In the genomic region with DNA sequence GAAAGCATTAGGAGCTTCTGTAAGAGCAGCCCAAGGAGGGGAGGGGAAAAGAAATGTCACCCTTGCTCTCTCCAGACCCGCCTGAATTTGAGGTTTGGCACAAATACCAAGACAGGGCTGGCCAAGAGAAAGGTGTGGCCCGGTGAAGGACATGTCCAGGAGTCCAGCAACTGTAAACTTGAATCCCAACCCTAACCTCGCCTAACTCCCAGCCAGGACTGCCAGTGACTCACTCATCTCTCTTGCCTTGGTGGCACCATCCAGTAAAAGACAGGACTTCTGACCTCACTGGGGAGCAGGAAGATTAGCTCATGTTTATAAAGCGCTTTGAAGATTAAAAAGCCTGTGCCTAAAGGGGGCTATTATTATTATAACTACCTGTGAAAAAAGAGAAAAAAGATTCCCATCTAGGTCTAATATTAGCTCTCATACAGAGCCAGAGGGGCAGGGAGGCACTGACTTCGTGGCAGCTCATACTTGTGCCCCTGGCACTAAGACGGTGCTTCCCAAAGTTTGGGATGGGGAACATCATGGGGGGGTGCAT, we compare ENCODE assay signal across 12 cellular contexts.
DNase-seq lines count a peak whose midpoint lies in the region; ATAC-seq and TF ChIP-seq lines count a peak whose summit lies in the region.
"Had no signal": no experiment of that assay in that cellular context is flagged by ENCODE, and none has a peak within 500 bp of the region (broad histone marks: within the 10 kb centered on the region; RNA-seq: fewer than 3 reads in every experiment).

No MANE protein-coding gene starts in this region.

- no peaks in the 10 kb centered on the region for H3K27me3 Mint-ChIP-seq in activated CD4-positive, alpha-beta T cell treated with anti-CD3 and anti-CD28 coated beads, Interleukin-2, amount 10 ng/mL, durations not matched to agents 24 days and 14 days

- no peaks in the 10 kb centered on the region for H3K4me1 Mint-ChIP-seq in activated CD4-positive, alpha-beta T cell treated with anti-CD3 and anti-CD28 coated beads, Interleukin-2, amount 10 ng/mL, durations not matched to agents 24 days and 14 days

- no peak for ATAC-seq in HG03342 (IDR thresholded peaks at IDR 0.05; ENCODE audit: unreplicated experiment)
- ATAC-seq: heart right ventricle had no signal

- no peaks in the 10 kb centered on the region for H3K9me3 Mint-ChIP-seq in activated CD4-positive, alpha-beta T cell treated with anti-CD3 and anti-CD28 coated beads, Interleukin-2, amount 10 ng/mL, durations not matched to agents 24 days and 14 days

- H3K36me3 ChIP-seq in brain microvascular endothelial cell (replicated peaks), result no peaks in the 10 kb centered on the region
- H3K36me3 ChIP-seq: heart right ventricle had no signal

- no peak for TF ChIP-seq CTCF in brain microvascular endothelial cell (IDR thresholded peaks at IDR 0.05; ENCODE audit: low read depth, low read length, missing control alignments)

- H3K4me3 ChIP-seq in brain microvascular endothelial cell (ENCODE audit: low read depth, low read length), result no peak overlapping the region
- H3K4me3 ChIP-seq: heart right ventricle had no signal

- H3K27ac Mint-ChIP-seq in activated CD4-positive, alpha-beta T cell treated with anti-CD3 and anti-CD28 coated beads, Interleukin-2, amount 10 ng/mL, durations not matched to agents 24 days and 14 days, result no peak overlapping the region

- no peaks in the 10 kb centered on the region for H3K27me3 ChIP-seq in brain microvascular endothelial cell (replicated peaks)

- no peaks in the 10 kb centered on the region for H3K36me3 Mint-ChIP-seq in activated CD4-positive, alpha-beta T cell treated with anti-CD3 and anti-CD28 coated beads, Interleukin-2, amount 10 ng/mL, durations not matched to agents 24 days and 14 days (ENCODE audit: low read depth)

- no peak overlapping the region for H3K4me3 Mint-ChIP-seq in activated CD4-positive, alpha-beta T cell treated with anti-CD3 and anti-CD28 coated beads, Interleukin-2, amount 10 ng/mL, durations not matched to agents 24 days and 14 days

- intact Hi-C loops in activated CD4-positive, alpha-beta T cell treated with anti-CD3 and anti-CD28 coated beads, Interleukin-2, amount 10 ng/mL, durations not matched to agents 24 days and 14 days (cut with micrococcal nuclease), result no loop called here

- in situ Hi-C loops in brain microvascular endothelial cell (cut with HindIII; ENCODE audit: low pct_ligation_motif_present, low sequenced_read_pairs), result no loop called here

- peak overlapping the region; percentile 19 for H3K27ac ChIP-seq in brain microvascular endothelial cell
- H3K27ac ChIP-seq: heart right ventricle had no signal

- DNase-seq in activated effector memory CD4-positive, alpha-beta T cell treated with anti-CD3 and anti-CD28 coated beads, Interleukin-2, amount 50 U/mL, for 16 hours, result peak; percentile 17
- no peak for DNase-seq in activated effector memory CD4-positive, alpha-beta T cell treated with Interleukin-2 at 50 U/mL for 16 hours
- DNase-seq in brain microvascular endothelial cell, result peak; percentile 55
- peak; percentile 83 for DNase-seq in kidney tubule cell (ENCODE audit: low spot score)
- no peak for DNase-seq in activated CD4-positive, alpha-beta T cell treated with anti-CD3 and anti-CD28 coated beads, Interleukin-2, amount 10 ng/mL, durations not matched to agents 24 days and 14 days
- DNase-seq in SW 1271 (lab: John Stamatoyannopoulos, UW), result no peak
- DNase-seq in cerebellum (ENCODE audit: low spot score), result no peak
- DNase-seq: 8988T; central memory CD4-positive, alpha-beta T cell; heart right ventricle; NCI-H187 treated with DMSO at 0.1 percent for 48 hours had no signal

Comparison
In these comparisons a context has a peak if more than half of its experiments do, and no peak if none do; other contexts are left out.
1. DNase-seq: peak in activated effector memory CD4-positive, alpha-beta T cell treated with anti-CD3 and anti-CD28 coated beads, Interleukin-2, amount 50 U/mL, for 16 hours (single experiment), brain microvascular endothelial cell (single experiment) and kidney tubule cell (single experiment); none in activated effector memory CD4-positive, alpha-beta T cell treated with Interleukin-2 at 50 U/mL for 16 hours (single experiment), activated CD4-positive, alpha-beta T cell treated with anti-CD3 and anti-CD28 coated beads, Interleukin-2, amount 10 ng/mL, durations not matched to agents 24 days and 14 days (single experiment), SW 1271 (0 of 2) and cerebellum (single experiment).